9 cellular contexts compared by ENCODE assay signal in genomic region chr10:122112021-122112616, GRCh38.
DNase-seq lines count a peak whose midpoint lies in the region; ATAC-seq, FAIRE-seq and TF ChIP-seq lines count a peak whose summit lies in the region.
"Had no signal": no experiment of that assay in that cellular context is flagged by ENCODE, and none has a peak within 500 bp of the region (broad histone marks: within the 10 kb centered on the region; RNA-seq: fewer than 3 reads in every experiment).

No MANE protein-coding gene starts in this region.

- WGBS in pancreas, 2 donors, result 16 to 21% methylated on average over 12 of the region's 12 CpGs

- H3K27me3 Mint-ChIP-seq in effector memory CD8-positive, alpha-beta T cell, result peaks cover 53 to 58% of the 10 kb centered on the region in 2 donors
- peaks cover 54% of the 10 kb centered on the region for H3K27me3 Mint-ChIP-seq in T-helper 17 cell

- ATAC-seq in pancreas (peak in 2 of 4 donors; percentile 0 to 1), GM21447 (IDR thresholded peaks at IDR 0.05; ENCODE audit: unreplicated experiment) (no peak), T-helper 17 cell (no peak)
- ATAC-seq in effector memory CD8-positive, alpha-beta T cell (replicated peaks), result no peak

- H3K4me3 Mint-ChIP-seq in effector memory CD8-positive, alpha-beta T cell, result no peak overlapping the region
- no peak overlapping the region for H3K4me3 Mint-ChIP-seq in T-helper 17 cell

- H3K4me1 ChIP-seq in pancreas, result peaks cover 0 to 5% (median 4%) of the 10 kb centered on the region in 3 donors

- H3K4me3 ChIP-seq in epithelial cell of proximal tubule (ENCODE audit: low read depth, low read length), result peak overlapping the region; percentile 93
- peak overlapping the region; percentile 45 to 78 (median 66) for H3K4me3 ChIP-seq in pancreas

- H3K27ac Mint-ChIP-seq in effector memory CD8-positive, alpha-beta T cell, result no peak overlapping the region
- H3K27ac Mint-ChIP-seq in T-helper 17 cell, result no peak overlapping the region

- TF ChIP-seq CTCF in epithelial cell of proximal tubule (conservative IDR thresholded peaks at IDR 0.05; ENCODE audit: low read depth, low read length) (no peak), pancreas (IDR thresholded peaks at IDR 0.05) (no peak)

- intact Hi-C loops in pancreas (cut with DNase I), result no loop called here

- H3K27ac ChIP-seq in pancreas, result peak overlapping the region; percentile 87 to 95 (median 93)

- H3K27me3 ChIP-seq in pancreas, result no peaks in the 10 kb centered on the region

- no peak for FAIRE-seq in pancreas (lab: Jason Lieb, UNC)

- H3K4me1 Mint-ChIP-seq in effector memory CD8-positive, alpha-beta T cell (ENCODE audit: low read depth in 2 of 2), result no peaks in the 10 kb centered on the region
- H3K4me1 Mint-ChIP-seq in T-helper 17 cell, result no peaks in the 10 kb centered on the region

- no peaks in the 10 kb centered on the region for H3K9me3 Mint-ChIP-seq in effector memory CD8-positive, alpha-beta T cell

- H3K36me3 Mint-ChIP-seq in effector memory CD8-positive, alpha-beta T cell (ENCODE audit: insufficient read depth), result no peaks in the 10 kb centered on the region
- peaks cover 3% of the 10 kb centered on the region for H3K36me3 Mint-ChIP-seq in T-helper 17 cell (ENCODE audit: low read depth)

- H3K36me3 ChIP-seq in pancreas, result no peaks in the 10 kb centered on the region

- DNase-seq in ELR (ENCODE audit: low read depth), result peak; percentile 84
- DNase-seq in NOMO-1 treated with dmso at 0.1 percent for 144 hours (lab: John Stamatoyannopoulos, UW; ENCODE audit: unreplicated experiment), result peak; percentile 37
- DNase-seq in epithelial cell of proximal tubule (ENCODE audit: low read depth), result no peak
- DNase-seq in pancreas, result peak in 1 of 6 donors; percentile 27
- DNase-seq in NK-92 (lab: John Stamatoyannopoulos, UW; ENCODE audit: unreplicated experiment), result no peak
- no peak for DNase-seq in effector memory CD8-positive, alpha-beta T cell
- no peak for DNase-seq in T-helper 17 cell
- DNase-seq: cerebellar nuclear complex had no signal

- H3K9me3 ChIP-seq in pancreas (no peaks in the 10 kb centered on the region), T-helper 17 cell (ENCODE audit: control insufficient read depth, low read length, poor library complexity, severe bottlenecking) (no peaks in the 10 kb centered on the region)

Comparison
In these comparisons a context has a peak if more than half of its experiments do, and no peak if none do; other contexts are left out.
1. DNase-seq: peak in ELR (single experiment) and NOMO-1 treated with dmso at 0.1 percent for 144 hours (single experiment); none in epithelial cell of proximal tubule (single experiment), NK-92 (single experiment), effector memory CD8-positive, alpha-beta T cell (0 of 3) and T-helper 17 cell (0 of 3).